In the genomic region with DNA sequence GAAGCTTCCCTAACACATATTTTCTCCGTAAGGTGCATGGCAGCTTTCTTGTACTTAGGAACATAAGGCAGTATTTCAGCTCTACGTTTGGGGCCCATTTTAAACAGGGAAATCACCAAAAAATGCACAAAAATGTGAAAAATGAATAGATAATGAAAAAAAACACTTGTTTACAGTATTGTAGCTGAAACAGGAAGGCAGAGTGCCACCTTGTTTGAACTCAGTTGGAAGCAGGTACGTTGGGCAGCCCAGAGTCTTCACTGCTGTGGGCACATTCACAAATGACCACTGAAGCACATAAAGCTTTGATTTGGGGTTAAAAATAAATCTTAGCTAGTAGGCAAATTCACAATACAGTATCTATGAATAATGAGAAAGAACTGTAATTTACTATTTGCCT, we compare ENCODE assay signal across 28 cellular contexts.
"Had no signal": no experiment of that assay in that cellular context is flagged by ENCODE, and none has a peak within 500 bp of the region (broad histone marks: within the 10 kb centered on the region; RNA-seq: fewer than 3 reads in every experiment).

No MANE protein-coding gene starts in this region.

- DNase-seq: activated effector memory CD4-positive, alpha-beta T cell treated with anti-CD3 and anti-CD28 coated beads, Interleukin-2, amount 50 U/mL, for 16 hours; activated effector memory CD4-positive, alpha-beta T cell treated with Interleukin-2 at 50 U/mL for 16 hours; activated gamma-delta T cell; activated gamma-delta T cell treated with Interleukin-2 at 50 U/mL for 16 hours; activated naive CD4-positive, alpha-beta T cell; activated naive CD4-positive, alpha-beta T cell treated with anti-CD3 and anti-CD28 coated beads for 36 hours; activated naive CD4-positive, alpha-beta T cell treated with anti-CD3 and anti-CD28 coated beads, Interleukin-2, amount 10 ng/mL, durations not matched to agents 7 days and 5 days; activated naive CD4-positive, alpha-beta T cell treated with anti-CD3 and anti-CD28 coated beads, Interleukin-2, amount 50 U/mL, for 16 hours; activated naive CD4-positive, alpha-beta T cell treated with Interleukin-2 at 50 U/mL for 16 hours; activated naive CD8-positive, alpha-beta T cell treated with anti-CD3 and anti-CD28 coated beads for 36 hours; activated naive CD8-positive, alpha-beta T cell treated with anti-CD3 and anti-CD28 coated beads, Interleukin-2, amount 10 ng/mL, durations not matched to agents 7 days and 5 days; activated naive CD8-positive, alpha-beta T cell treated with anti-CD3 and anti-CD28 coated beads, Interleukin-2, amount 50 U/mL, for 24 hours; activated T-cell treated with anti-CD3 and anti-CD28 coated beads, Interleukin-2, amount 50 U/mL, for 1 hour; activated T-cell treated with anti-CD3 and anti-CD28 coated beads, Interleukin-2, amount 50 U/mL, for 24 hours; activated T-cell treated with anti-CD3 and anti-CD28 coated beads, Interleukin-2, amount 50 U/mL, for 4 hours; activated T-cell treated with anti-CD3 and anti-CD28 coated beads, Interleukin-2, amount 50 U/mL, for 48 hours; activated T-cell treated with anti-CD3 and anti-CD28 coated beads, Interleukin-2, amount 50 U/mL, for 72 hours; adrenal gland; amniotic stem cell; amygdala; anterior cingulate cortex; aorta; body of pancreas; brain microvascular endothelial cell; central memory CD4-positive, alpha-beta T cell; cerebellar nuclear complex had no signal

- ATAC-seq: activated naive CD4-positive, alpha-beta T cell treated with anti-CD3 and anti-CD28 coated beads, Interleukin-2, amount 50 U/mL, for 72 hours; activated naive CD8-positive, alpha-beta T cell treated with anti-CD3 and anti-CD28 coated beads, Interleukin-2, amount 50 U/mL, for 24 hours; activated T-cell treated with anti-CD3 and anti-CD28 coated beads, Interleukin-2, amount 50 U/mL, for 4 hours; activated T-cell treated with anti-CD3 and anti-CD28 coated beads, Interleukin-2, amount 50 U/mL, for 72 hours; activated T-helper 17 cell treated with anti-CD3 and anti-CD28 coated beads, Interleukin-2, amount 50 U/mL, for 72 hours; body of pancreas had no signal
